ENCODE assay signal across 9 cellular contexts in genomic region chr3:196192036-196193001, GRCh38. TPM values are rescaled to one million over a fixed set of nuclear protein-coding genes. Genes with fewer than 3 reads are reported as not detected.
A peak's percentile ranks its signal among the peaks of the same experiment; 100 is the strongest.
DNase-seq lines count a peak whose midpoint lies in the region; ATAC-seq and TF ChIP-seq lines count a peak whose summit lies in the region.
"Had no signal": no experiment of that assay in that cellular context is flagged by ENCODE, and none has a peak within 500 bp of the region (broad histone marks: within the 10 kb centered on the region; RNA-seq: fewer than 3 reads in every experiment).

No MANE protein-coding gene starts in this region.

- WGBS in hepatocyte (ENCODE audit: low lambda C conversion rate, missing lambda C conversion rate) = 81% methylated on average over 22 of the region's 24 CpGs

- no peaks in the 10 kb centered on the region for H3K27me3 ChIP-seq in hepatocyte

- H2AFZ ChIP-seq in hepatocyte = no peak overlapping the region

- peaks cover 45% of the 10 kb centered on the region for H3K4me1 Mint-ChIP-seq in activated CD8-positive, alpha-beta T cell treated with anti-CD3 and anti-CD28 coated beads, Interleukin-2, amount 10 ng/mL, durations not matched to agents 7 days and 5 days (ENCODE audit: low read depth)

- H3K4me3 Mint-ChIP-seq in activated CD8-positive, alpha-beta T cell treated with anti-CD3 and anti-CD28 coated beads, Interleukin-2, amount 10 ng/mL, durations not matched to agents 7 days and 5 days = no peak overlapping the region

- H3K9me2 ChIP-seq in hepatocyte (replicated peaks; ENCODE audit: insufficient read depth) = no peaks in the 10 kb centered on the region

- no peaks in the 10 kb centered on the region for H3K79me2 ChIP-seq in hepatocyte

- peaks cover 12% of the 10 kb centered on the region for H3K4me1 ChIP-seq in hepatocyte (ENCODE audit: insufficient read depth)

- no peak overlapping the region for H3K4me2 ChIP-seq in hepatocyte

- peak; percentile 3 for TF ChIP-seq CTCF in hepatocyte (IDR thresholded peaks at IDR 0.05; ENCODE audit: poor library complexity)

- H3K27me3 Mint-ChIP-seq in activated CD8-positive, alpha-beta T cell treated with anti-CD3 and anti-CD28 coated beads, Interleukin-2, amount 10 ng/mL, durations not matched to agents 7 days and 5 days (ENCODE audit: low read depth) = no peaks in the 10 kb centered on the region

- no peak overlapping the region for H3K4me3 ChIP-seq in hepatocyte

- no peaks in the 10 kb centered on the region for H4K20me1 ChIP-seq in hepatocyte (ENCODE audit: insufficient read depth, poor library complexity, severe bottlenecking)

- H3K9me3 Mint-ChIP-seq in activated CD8-positive, alpha-beta T cell treated with anti-CD3 and anti-CD28 coated beads, Interleukin-2, amount 10 ng/mL, durations not matched to agents 7 days and 5 days (ENCODE audit: insufficient read depth) = no peaks in the 10 kb centered on the region

- POLR2A ChIA-PET in activated CD8-positive, alpha-beta T cell treated with anti-CD3 and anti-CD28 coated beads, Interleukin-2, amount 10 ng/mL, durations not matched to agents 7 days and 5 days (lab: Charles Lee) = interaction anchor here (0.6 to 1.4 kb wide), 7 partner anchors 9 to 376 kb away, joined by 3 to 6 read pairs (median 3); partner anchors contain the start of genes FBXO45 and WDR53

- ATAC-seq in GM19043 (IDR thresholded peaks at IDR 0.05; ENCODE audit: low read depth, unreplicated experiment) (peak; percentile 38), HG03439 (IDR thresholded peaks at IDR 0.05; ENCODE audit: unreplicated experiment) (peak; percentile 32)
- peak; percentile 22 for ATAC-seq in activated CD8-positive, alpha-beta T cell treated with anti-CD3 and anti-CD28 coated beads, Interleukin-2, amount 10 ng/mL, durations not matched to agents 7 days and 5 days

- H3K27ac Mint-ChIP-seq in activated CD8-positive, alpha-beta T cell treated with anti-CD3 and anti-CD28 coated beads, Interleukin-2, amount 10 ng/mL, durations not matched to agents 7 days and 5 days = peak overlapping the region; percentile 91

- CTCF ChIA-PET in activated CD8-positive, alpha-beta T cell treated with anti-CD3 and anti-CD28 coated beads, Interleukin-2, amount 10 ng/mL, durations not matched to agents 7 days and 5 days (lab: Charles Lee) = interaction anchor here (0.7 to 7.3 kb wide), 5 partner anchors 9 to 135 kb away, joined by 3 to 66 read pairs (median 4); no protein-coding TSS in a partner anchor

- no peaks in the 10 kb centered on the region for H3K36me3 Mint-ChIP-seq in activated CD8-positive, alpha-beta T cell treated with anti-CD3 and anti-CD28 coated beads, Interleukin-2, amount 10 ng/mL, durations not matched to agents 7 days and 5 days (ENCODE audit: low read depth)

- intact Hi-C loops in posterior vena cava (cut with DNase I) = loop anchor here in 1 of 2 donors (10.0 kb wide), 1 partner anchor 118 kb away; no protein-coding TSS in a partner anchor

- DNase-seq in activated CD8-positive, alpha-beta T cell treated with anti-CD3 and anti-CD28 coated beads, Interleukin-2, amount 10 ng/mL, durations not matched to agents 7 days and 5 days = peak; percentile 42
- DNase-seq in hepatocyte (ENCODE audit: low spot score) (no peak), posterior vena cava (ENCODE audit: low spot score) (no peak), GM19238 (ENCODE audit: insufficient read length, low spot score) (no peak), NCI-H510A treated with DMSO at 0.1 percent for 48 hours (lab: John Stamatoyannopoulos, UW) (no peak)
- DNase-seq in stimulated activated naive CD4-positive, alpha-beta T cell (lab: John Stamatoyannopoulos, UW) = peak in 4 of 6 experiments; percentile 9 to 15 (median 11)

- no peaks in the 10 kb centered on the region for H3K36me3 ChIP-seq in hepatocyte (replicated peaks; ENCODE audit: insufficient read depth, low read depth)

- H3K27ac ChIP-seq in hepatocyte = no peak overlapping the region

- H3K9me3 ChIP-seq in hepatocyte (ENCODE audit: low read depth) = no peaks in the 10 kb centered on the region

RNA-seq across cellular contexts. Expression of gene ZDHHC19, which starts 18.9 kb away (rescaled TPM):
- total RNA-seq in activated CD8-positive, alpha-beta T cell treated with anti-CD3 and anti-CD28 coated beads, Interleukin-2, amount 10 ng/mL, durations not matched to agents 7 days and 5 days = not detected
- total RNA-seq in hepatocyte (not detected in 2 replicates), posterior vena cava (1 to 10 TPM in 1 of 2 donors, under 1 TPM in 1; 0.52 to 2.1 TPM)
- 0.77 and 0.79 TPM in 2 replicates for polyA plus RNA-seq in hepatocyte
- total RNA-seq: glomerular endothelial cell had no signal

RNA-seq across cellular contexts. Expression of gene SLC51A, which starts 24.0 kb away (rescaled TPM):
- not detected for total RNA-seq in activated CD8-positive, alpha-beta T cell treated with anti-CD3 and anti-CD28 coated beads, Interleukin-2, amount 10 ng/mL, durations not matched to agents 7 days and 5 days
- total RNA-seq in hepatocyte (3.9 and 6.3 TPM in 2 replicates), posterior vena cava (not detected)
- 13.9 and 15.8 TPM in 2 replicates for polyA plus RNA-seq in hepatocyte
- total RNA-seq: glomerular endothelial cell had no signal

Comparison
In these comparisons a context has a peak if more than half of its experiments do, and no peak if none do; other contexts are left out.
1. DNase-seq: peak in activated CD8-positive, alpha-beta T cell treated with anti-CD3 and anti-CD28 coated beads, Interleukin-2, amount 10 ng/mL, durations not matched to agents 7 days and 5 days (single experiment) and stimulated activated naive CD4-positive, alpha-beta T cell (4 of 6); none in hepatocyte (single experiment), posterior vena cava (single experiment), GM19238 (single experiment) and NCI-H510A treated with DMSO at 0.1 percent for 48 hours (single experiment).
2. Peak in every context shown above with its lines, with median percentiles within 50 percentile points of each other: ATAC-seq.